1 cellular context compared by ENCODE assay signal in the genomic region with DNA sequence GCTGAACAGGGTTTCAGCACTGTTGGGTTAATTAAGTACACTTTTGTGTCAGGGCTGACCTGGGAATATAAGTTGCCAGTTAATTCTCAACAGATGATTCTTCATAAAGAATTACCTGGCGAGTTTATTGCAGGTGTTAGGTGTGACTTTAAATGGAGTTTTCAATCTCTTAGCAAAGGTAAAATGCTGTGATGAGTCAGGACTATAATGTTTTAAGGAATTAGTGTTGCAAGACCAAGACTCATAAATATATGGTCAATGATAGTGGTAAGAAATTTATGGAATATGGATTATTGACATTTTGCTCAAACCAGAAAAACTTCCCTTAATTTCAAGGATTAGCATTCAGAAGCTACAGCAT.
TF ChIP-seq lines count a peak whose summit lies in the region.

No MANE protein-coding gene starts in this region.

TF ChIP-seq in GM12878, 131 proteins besides CTCF, POLR2A, EP300 and RAD21:
- TF ChIP-seq POU2F2 (IDR thresholded peaks at IDR 0.05; ENCODE audit: borderline replicate concordance, low read depth, low read length) (no peak), HCFC1 (IDR thresholded peaks at IDR 0.05; ENCODE audit: low read length) (no peak), STAT1 (conservative IDR thresholded peaks at IDR 0.05) (no peak), IKZF2 (IDR thresholded peaks at IDR 0.05) (no peak), ZNF207 (IDR thresholded peaks at IDR 0.05; ENCODE audit: borderline replicate concordance) (no peak), TCF7 (IDR thresholded peaks at IDR 0.05; ENCODE audit: borderline replicate concordance) (no peak), KAT2A (conservative IDR thresholded peaks at IDR 0.05; ENCODE audit: control insufficient read depth, low read depth, low read length) (no peak), JUNB (IDR thresholded peaks at IDR 0.05) (no peak)
- TF ChIP-seq, protein P1, sequence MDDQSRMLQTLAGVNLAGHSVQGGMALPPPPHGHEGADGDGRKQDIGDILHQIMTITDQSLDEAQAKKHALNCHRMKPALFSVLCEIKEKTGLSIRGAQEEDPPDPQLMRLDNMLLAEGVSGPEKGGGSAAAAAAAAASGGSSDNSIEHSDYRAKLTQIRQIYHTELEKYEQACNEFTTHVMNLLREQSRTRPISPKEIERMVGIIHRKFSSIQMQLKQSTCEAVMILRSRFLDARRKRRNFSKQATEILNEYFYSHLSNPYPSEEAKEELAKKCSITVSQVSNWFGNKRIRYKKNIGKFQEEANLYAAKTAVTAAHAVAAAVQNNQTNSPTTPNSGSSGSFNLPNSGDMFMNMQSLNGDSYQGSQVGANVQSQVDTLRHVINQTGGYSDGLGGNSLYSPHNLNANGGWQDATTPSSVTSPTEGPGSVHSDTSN (IDR thresholded peaks at IDR 0.05; ENCODE audit: insufficient replicate concordance, low read depth, low read length), result no peak
TF ChIP-seq in GM12878: peak in this region for 0.
